In the genomic region with DNA sequence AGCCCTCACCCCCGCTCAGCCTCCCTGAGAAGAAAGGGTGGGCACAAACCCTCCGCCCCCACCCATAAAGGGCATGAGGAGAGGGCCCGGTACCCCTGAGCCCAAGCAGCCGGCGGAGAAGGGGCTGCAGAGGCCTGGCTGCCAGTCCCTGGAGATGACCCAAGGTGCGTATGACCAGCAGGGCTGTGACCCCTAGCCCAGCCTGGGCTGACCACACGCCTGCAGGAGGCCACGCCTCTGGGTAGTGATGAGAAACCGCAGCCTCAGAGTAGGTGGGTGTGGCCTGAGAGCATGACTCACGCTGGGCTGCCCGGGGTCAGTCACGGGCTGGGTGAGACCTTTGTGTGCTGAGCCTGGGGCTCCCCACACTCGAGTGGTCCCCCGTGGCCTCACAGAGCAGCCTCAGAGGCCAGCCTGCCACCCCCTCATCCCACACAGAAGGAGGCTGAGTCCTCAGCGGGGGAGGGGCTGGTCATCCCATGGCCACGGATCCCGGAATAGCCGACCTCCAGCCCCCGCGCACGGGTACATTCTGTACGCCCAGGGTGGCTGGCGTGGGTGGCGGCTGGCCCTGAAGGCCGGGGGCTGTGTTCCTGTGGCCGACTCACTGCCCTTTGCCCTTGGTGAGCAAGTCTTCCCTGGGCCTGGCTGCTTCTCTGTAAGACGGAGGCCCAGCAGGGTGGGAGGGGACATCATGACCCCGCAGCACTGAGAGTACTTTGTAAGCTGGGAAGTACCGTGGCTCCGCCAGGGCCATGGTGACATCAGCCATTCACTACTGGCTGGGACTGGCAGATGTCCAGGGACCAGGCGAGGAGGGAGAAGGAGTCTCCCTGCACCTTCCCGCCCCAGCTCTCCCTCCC, we compare ENCODE assay signal across 1 cellular context.
A peak's percentile ranks its signal among the peaks of the same experiment; 100 is the strongest.
TF ChIP-seq lines count a peak whose summit lies in the region.

No MANE protein-coding gene starts in this region.

TF ChIP-seq in HepG2, 621 proteins besides CTCF, POLR2A, EP300 and RAD21 (continued from another document and continues in another):
- TF ChIP-seq, protein P1, sequence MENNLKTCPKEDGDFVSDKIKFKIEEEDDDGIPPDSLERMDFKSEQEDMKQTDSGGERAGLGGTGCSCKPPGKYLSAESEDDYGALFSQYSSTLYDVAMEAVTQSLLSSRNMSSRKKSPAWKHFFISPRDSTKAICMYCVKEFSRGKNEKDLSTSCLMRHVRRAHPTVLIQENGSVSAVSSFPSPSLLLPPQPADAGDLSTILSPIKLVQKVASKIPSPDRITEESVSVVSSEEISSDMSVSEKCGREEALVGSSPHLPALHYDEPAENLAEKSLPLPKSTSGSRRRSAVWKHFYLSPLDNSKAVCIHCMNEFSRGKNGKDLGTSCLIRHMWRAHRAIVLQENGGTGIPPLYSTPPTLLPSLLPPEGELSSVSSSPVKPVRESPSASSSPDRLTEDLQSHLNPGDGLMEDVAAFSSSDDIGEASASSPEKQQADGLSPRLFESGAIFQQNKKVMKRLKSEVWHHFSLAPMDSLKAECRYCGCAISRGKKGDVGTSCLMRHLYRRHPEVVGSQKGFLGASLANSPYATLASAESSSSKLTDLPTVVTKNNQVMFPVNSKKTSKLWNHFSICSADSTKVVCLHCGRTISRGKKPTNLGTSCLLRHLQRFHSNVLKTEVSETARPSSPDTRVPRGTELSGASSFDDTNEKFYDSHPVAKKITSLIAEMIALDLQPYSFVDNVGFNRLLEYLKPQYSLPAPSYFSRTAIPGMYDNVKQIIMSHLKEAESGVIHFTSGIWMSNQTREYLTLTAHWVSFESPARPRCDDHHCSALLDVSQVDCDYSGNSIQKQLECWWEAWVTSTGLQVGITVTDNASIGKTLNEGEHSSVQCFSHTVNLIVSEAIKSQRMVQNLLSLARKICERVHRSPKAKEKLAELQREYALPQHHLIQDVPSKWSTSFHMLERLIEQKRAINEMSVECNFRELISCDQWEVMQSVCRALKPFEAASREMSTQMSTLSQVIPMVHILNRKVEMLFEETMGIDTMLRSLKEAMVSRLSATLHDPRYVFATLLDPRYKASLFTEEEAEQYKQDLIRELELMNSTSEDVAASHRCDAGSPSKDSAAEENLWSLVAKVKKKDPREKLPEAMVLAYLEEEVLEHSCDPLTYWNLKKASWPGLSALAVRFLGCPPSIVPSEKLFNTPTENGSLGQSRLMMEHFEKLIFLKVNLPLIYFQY (CRISPR knock-in tag; IDR thresholded peaks at IDR 0.05; ENCODE audit: borderline replicate concordance): peak; percentile 70; the same call in 1 of the 2 replicates
- TF ChIP-seq ETV5 (CRISPR knock-in tag; IDR thresholded peaks at IDR 0.05; ENCODE audit: borderline replicate concordance): peak; percentile 24; the same call in 1 of the 2 replicates
- TF ChIP-seq WIZ (CRISPR knock-in tag; IDR thresholded peaks at IDR 0.05): no peak
- TF ChIP-seq ZXDC (CRISPR knock-in tag; IDR thresholded peaks at IDR 0.05): no peak
- TF ChIP-seq ZNF136 (CRISPR knock-in tag; IDR thresholded peaks at IDR 0.05; ENCODE audit: low read depth): peak; percentile 87; the same call in 1 of the 2 replicates
- TF ChIP-seq KLF11 (CRISPR knock-in tag; IDR thresholded peaks at IDR 0.05): no peak
- TF ChIP-seq, protein P2, sequence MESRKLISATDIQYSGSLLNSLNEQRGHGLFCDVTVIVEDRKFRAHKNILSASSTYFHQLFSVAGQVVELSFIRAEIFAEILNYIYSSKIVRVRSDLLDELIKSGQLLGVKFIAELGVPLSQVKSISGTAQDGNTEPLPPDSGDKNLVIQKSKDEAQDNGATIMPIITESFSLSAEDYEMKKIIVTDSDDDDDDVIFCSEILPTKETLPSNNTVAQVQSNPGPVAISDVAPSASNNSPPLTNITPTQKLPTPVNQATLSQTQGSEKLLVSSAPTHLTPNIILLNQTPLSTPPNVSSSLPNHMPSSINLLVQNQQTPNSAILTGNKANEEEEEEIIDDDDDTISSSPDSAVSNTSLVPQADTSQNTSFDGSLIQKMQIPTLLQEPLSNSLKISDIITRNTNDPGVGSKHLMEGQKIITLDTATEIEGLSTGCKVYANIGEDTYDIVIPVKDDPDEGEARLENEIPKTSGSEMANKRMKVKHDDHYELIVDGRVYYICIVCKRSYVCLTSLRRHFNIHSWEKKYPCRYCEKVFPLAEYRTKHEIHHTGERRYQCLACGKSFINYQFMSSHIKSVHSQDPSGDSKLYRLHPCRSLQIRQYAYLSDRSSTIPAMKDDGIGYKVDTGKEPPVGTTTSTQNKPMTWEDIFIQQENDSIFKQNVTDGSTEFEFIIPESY (CRISPR knock-in tag; IDR thresholded peaks at IDR 0.05): peak; percentile 41; the same call in 1 of the 2 replicates
- TF ChIP-seq SAFB2 (CRISPR knock-in tag; IDR thresholded peaks at IDR 0.05; ENCODE audit: borderline replicate concordance, low read depth): peak; percentile 47; the same call in 1 of the 2 replicates
- TF ChIP-seq, protein P3, sequence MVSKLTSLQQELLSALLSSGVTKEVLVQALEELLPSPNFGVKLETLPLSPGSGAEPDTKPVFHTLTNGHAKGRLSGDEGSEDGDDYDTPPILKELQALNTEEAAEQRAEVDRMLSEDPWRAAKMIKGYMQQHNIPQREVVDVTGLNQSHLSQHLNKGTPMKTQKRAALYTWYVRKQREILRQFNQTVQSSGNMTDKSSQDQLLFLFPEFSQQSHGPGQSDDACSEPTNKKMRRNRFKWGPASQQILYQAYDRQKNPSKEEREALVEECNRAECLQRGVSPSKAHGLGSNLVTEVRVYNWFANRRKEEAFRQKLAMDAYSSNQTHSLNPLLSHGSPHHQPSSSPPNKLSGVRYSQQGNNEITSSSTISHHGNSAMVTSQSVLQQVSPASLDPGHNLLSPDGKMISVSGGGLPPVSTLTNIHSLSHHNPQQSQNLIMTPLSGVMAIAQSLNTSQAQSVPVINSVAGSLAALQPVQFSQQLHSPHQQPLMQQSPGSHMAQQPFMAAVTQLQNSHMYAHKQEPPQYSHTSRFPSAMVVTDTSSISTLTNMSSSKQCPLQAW (CRISPR knock-in tag; IDR thresholded peaks at IDR 0.05): peak; percentile 87; the same call in 1 of the 2 replicates
- TF ChIP-seq ZBTB26 (CRISPR knock-in tag; IDR thresholded peaks at IDR 0.05; ENCODE audit: borderline replicate concordance): no peak; the same call in 1 of the 2 replicates
- TF ChIP-seq PAWR (CRISPR knock-in tag; IDR thresholded peaks at IDR 0.05; ENCODE audit: borderline replicate concordance): no peak
- peak; percentile 58; the same call in 1 of the 2 replicates for TF ChIP-seq KIAA2018 (CRISPR knock-in tag; IDR thresholded peaks at IDR 0.05; ENCODE audit: borderline replicate concordance)
- no peak for TF ChIP-seq MYPOP (CRISPR knock-in tag; IDR thresholded peaks at IDR 0.05)
- 0 out of 2 replicates have a peak, but pooled peaks have one; percentile 12 for TF ChIP-seq ZNF747 (CRISPR knock-in tag; IDR thresholded peaks at IDR 0.05; ENCODE audit: borderline replicate concordance)
- 0 out of 2 replicates have a peak, but pooled peaks have one; percentile 45 for TF ChIP-seq ZMYM3 (CRISPR knock-in tag; IDR thresholded peaks at IDR 0.05)
- TF ChIP-seq CEBPB (IDR thresholded peaks at IDR 0.05; ENCODE audit: borderline replicate concordance, low read depth, low read length): peak; percentile 28; the same call in 1 of the 2 replicates
- no peak for TF ChIP-seq TRIM22 (IDR thresholded peaks at IDR 0.05)
- peak; percentile 74; the same call in 1 of the 2 replicates for TF ChIP-seq ZNF547 (CRISPR knock-in tag; IDR thresholded peaks at IDR 0.05)
- TF ChIP-seq KMT2B (CRISPR knock-in tag; IDR thresholded peaks at IDR 0.05): no peak
- no peak for TF ChIP-seq ZFP36 (IDR thresholded peaks at IDR 0.05; ENCODE audit: borderline replicate concordance, low read depth, low read length, partially characterized antibody)
- no peak for TF ChIP-seq ZNF879 (CRISPR knock-in tag; IDR thresholded peaks at IDR 0.05)
- no peak for TF ChIP-seq NBN (conservative IDR thresholded peaks at IDR 0.05)
